ENCODE assay signal across 1 cellular context in genomic region chr1:169892819-169893644, GRCh38.
A peak's percentile ranks its signal among the peaks of the same experiment; 100 is the strongest.
TF ChIP-seq lines count a peak whose summit lies in the region.

No MANE protein-coding gene starts in this region.

TF ChIP-seq in K562, 482 proteins besides CTCF, POLR2A, EP300 and RAD21 (continued from another document and continues in another):
- 0 out of 2 replicates have a peak, but pooled peaks have one; percentile 14 for TF ChIP-seq AFF4 (CRISPR knock-in tag; IDR thresholded peaks at IDR 0.05)
- TF ChIP-seq HDGF (IDR thresholded peaks at IDR 0.05): no peak
- no peak for TF ChIP-seq PHTF2 (CRISPR knock-in tag; IDR thresholded peaks at IDR 0.05)
- TF ChIP-seq RBM14 (IDR thresholded peaks at IDR 0.05; ENCODE audit: borderline replicate concordance, insufficient read depth, low read depth, low read length): 0 out of 2 replicates have a peak, but pooled peaks have one; percentile 25
- TF ChIP-seq ATF4 (CRISPR knock-in tag; IDR thresholded peaks at IDR 0.05): no peak
- TF ChIP-seq KDM4B (IDR thresholded peaks at IDR 0.05; ENCODE audit: borderline replicate concordance in 2 of 2, low read depth in 1 of 2): no peak
- no peak for TF ChIP-seq ZBTB40 (IDR thresholded peaks at IDR 0.05)
- no peak for TF ChIP-seq ZBTB40 (CRISPR knock-in tag; IDR thresholded peaks at IDR 0.05)
- TF ChIP-seq ZC3H11A (IDR thresholded peaks at IDR 0.05; ENCODE audit: low read depth, low read length): no peak
- TF ChIP-seq TCF15 (CRISPR knock-in tag; IDR thresholded peaks at IDR 0.05): no peak
- TF ChIP-seq ZNF282 (CRISPR knock-in tag; IDR thresholded peaks at IDR 0.05): no peak
- TF ChIP-seq E2F4 (CRISPR knock-in tag; IDR thresholded peaks at IDR 0.05; ENCODE audit: low read depth): no peak
- TF ChIP-seq HIVEP1 (CRISPR knock-in tag; IDR thresholded peaks at IDR 0.05): peak; percentile 42; the same call in 1 of the 2 replicates
- no peak for TF ChIP-seq ZNF584 (CRISPR knock-in tag; IDR thresholded peaks at IDR 0.05; ENCODE audit: low read depth)
- TF ChIP-seq HMGN3 (IDR thresholded peaks at IDR 0.05; ENCODE audit: borderline replicate concordance, extremely low read depth, insufficient read length, low read depth, low read length): no peak
- TF ChIP-seq IFI16 (CRISPR knock-in tag; IDR thresholded peaks at IDR 0.05): no peak
- TF ChIP-seq DMBX1 (CRISPR knock-in tag; IDR thresholded peaks at IDR 0.05; ENCODE audit: borderline replicate concordance): peak; percentile 35; the same call in 1 of the 2 replicates
- no peak for TF ChIP-seq ZNF280A (IDR thresholded peaks at IDR 0.05; ENCODE audit: low read depth, partially characterized antibody)
- TF ChIP-seq ATF3 (IDR thresholded peaks at IDR 0.05): no peak
- TF ChIP-seq ATF3 (CRISPR knock-in tag; conservative IDR thresholded peaks at IDR 0.05): 0 out of 2 replicates have a peak, but pooled peaks have one; percentile 21
- 0 out of 2 replicates have a peak, but pooled peaks have one; percentile 73 for TF ChIP-seq SUPT5H (IDR thresholded peaks at IDR 0.05)
- no peak for TF ChIP-seq TFE3 (CRISPR knock-in tag; IDR thresholded peaks at IDR 0.05)
- no peak for TF ChIP-seq BCLAF1 (IDR thresholded peaks at IDR 0.05; ENCODE audit: borderline replicate concordance in 1 of 2, control insufficient read depth in 1 of 2, low read depth in 2 of 2, low read length in 1 of 2)
- no peak for TF ChIP-seq RFX1 (IDR thresholded peaks at IDR 0.05)
- TF ChIP-seq BMI1 (IDR thresholded peaks at IDR 0.05; ENCODE audit: low read length): no peak
- no peak for TF ChIP-seq HMBOX1 (IDR thresholded peaks at IDR 0.05)
